Comparison of ENCODE assay signal across 23 cellular contexts in the genomic region with DNA sequence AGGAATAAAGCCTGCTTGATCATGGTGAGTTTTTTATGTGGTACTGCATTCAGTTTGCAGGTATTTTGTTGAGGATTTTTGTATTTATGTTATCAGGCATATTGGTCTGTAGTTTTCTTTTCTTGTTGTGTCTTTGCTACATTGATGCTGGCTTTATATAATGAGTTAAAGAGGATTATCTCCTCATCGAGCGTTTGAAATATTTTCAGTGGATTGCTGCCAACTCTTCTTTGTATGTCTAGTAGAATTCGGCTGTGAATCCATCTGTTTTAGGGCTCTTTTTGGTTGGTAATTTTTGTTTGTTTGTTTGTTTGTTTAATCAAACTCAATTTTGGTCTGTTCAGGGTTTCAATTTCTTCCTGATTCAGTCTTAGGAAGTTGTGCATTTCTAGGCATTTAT.
DNase-seq lines count a peak whose midpoint lies in the region; ATAC-seq lines count a peak whose summit lies in the region.
"Had no signal": no experiment of that assay in that cellular context is flagged by ENCODE, and none has a peak within 500 bp of the region (broad histone marks: within the 10 kb centered on the region; RNA-seq: fewer than 3 reads in every experiment).

No MANE protein-coding gene starts in this region.

- H3K27me3 ChIP-seq in aorta (ENCODE audit: control insufficient read depth in 1 of 2, insufficient read depth in 2 of 2, low read length in 1 of 2), result no peaks in the 10 kb centered on the region
- H3K27me3 ChIP-seq: BE2C, BLaER1 had no signal

- 34 to 46% methylated on average over 3 of the region's 3 CpGs for WGBS in aorta, 2 donors

- DNase-seq in NCI-H82 (lab: John Stamatoyannopoulos, UW) (peak; percentile 46), NCI-H82 treated with DMSO at 0.1 percent for 48 hours (lab: John Stamatoyannopoulos, UW; ENCODE audit: unreplicated experiment) (no peak), NCI-H524 treated with DMSO at 0.1 percent for 48 hours (lab: John Stamatoyannopoulos, UW) (peak; percentile 7), aorta (no peak)
- no peak for DNase-seq in activated CD8-positive, alpha-beta memory T cell treated with anti-CD3 and anti-CD28 coated beads, Interleukin-2, amount 50 U/mL, for 4 hours
- DNase-seq: ACHN; BE2C; C1 segment of cervical spinal cord; Caco-2; Calu3; CD4-positive, CD25-positive, alpha-beta regulatory T cell; CD8-positive, alpha-beta T cell; DMS 273 treated with DMSO at 0.1 percent for 48 hours; DMS153; DMS53; DMS79; DND-41; EL; GDM1 had no signal

- no peak for ATAC-seq in aorta (ENCODE audit: low FRiP score)
- ATAC-seq: A549; CD8-positive, alpha-beta T cell; GM12878 had no signal

- H3K27ac ChIP-seq in aorta (ENCODE audit: low read depth in 1 of 2, low read length in 2 of 2), result no peak overlapping the region
- H3K27ac ChIP-seq: 22Rv1, A549, BLaER1 had no signal

- H3K9me3 ChIP-seq in aorta (ENCODE audit: control insufficient read depth, low read length), result no peaks in the 10 kb centered on the region
- H3K9me3 ChIP-seq: A549, BE2C, BLaER1, Caco-2 had no signal

- no peaks in the 10 kb centered on the region for H3K36me3 ChIP-seq in aorta (ENCODE audit: control insufficient read depth in 1 of 2, insufficient read depth in 2 of 2, low read length in 1 of 2)
- H3K36me3 ChIP-seq: BE2C, BLaER1 had no signal

- H3K4me3 ChIP-seq in aorta (ENCODE audit: low read length in 2 of 2), result no peak overlapping the region
- H3K4me3 ChIP-seq: A549, BLaER1, GM12878 had no signal

- no peaks in the 10 kb centered on the region for H3K4me1 ChIP-seq in aorta (ENCODE audit: control insufficient read depth in 1 of 2, insufficient read depth in 2 of 2, low read length in 2 of 2)
- H3K4me1 ChIP-seq: BE2C, Caco-2 had no signal

- intact Hi-C loops in aorta (cut with DNase I), result no loop called here

Comparison
In these comparisons a context has a peak if more than half of its experiments do, and no peak if none do; other contexts are left out.
1. DNase-seq: peak in NCI-H82 (single experiment) and NCI-H524 treated with DMSO at 0.1 percent for 48 hours (single experiment); none in NCI-H82 treated with DMSO at 0.1 percent for 48 hours (single experiment), activated CD8-positive, alpha-beta memory T cell treated with anti-CD3 and anti-CD28 coated beads, Interleukin-2, amount 50 U/mL, for 4 hours (single experiment) and aorta (0 of 2).